In the genomic region with DNA sequence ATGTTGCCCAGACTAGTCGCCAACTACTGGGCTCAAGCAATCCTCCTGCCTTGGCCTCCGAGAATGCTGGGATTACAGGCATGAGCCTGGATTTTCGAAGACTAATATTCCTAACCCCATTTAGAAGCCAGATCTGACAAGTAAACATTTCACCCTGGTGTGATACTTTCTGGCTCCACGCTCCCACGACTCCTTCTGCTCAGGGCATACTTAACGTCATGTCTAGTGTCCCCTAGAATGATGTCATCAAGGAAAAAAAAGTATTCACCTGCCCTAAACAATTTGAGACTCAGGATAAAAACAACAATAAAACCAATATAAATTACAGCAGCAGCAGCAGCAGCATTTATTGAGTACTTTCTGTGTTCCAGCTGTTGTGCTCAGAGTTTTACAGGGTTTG, we compare ENCODE assay signal across 2 cellular contexts.
TF ChIP-seq lines count a peak whose summit lies in the region.

No MANE protein-coding gene starts in this region.

TF ChIP-seq in SK-N-SH, 30 proteins besides CTCF, POLR2A, EP300 and RAD21 (continued from another document):
- TF ChIP-seq, protein P1, sequence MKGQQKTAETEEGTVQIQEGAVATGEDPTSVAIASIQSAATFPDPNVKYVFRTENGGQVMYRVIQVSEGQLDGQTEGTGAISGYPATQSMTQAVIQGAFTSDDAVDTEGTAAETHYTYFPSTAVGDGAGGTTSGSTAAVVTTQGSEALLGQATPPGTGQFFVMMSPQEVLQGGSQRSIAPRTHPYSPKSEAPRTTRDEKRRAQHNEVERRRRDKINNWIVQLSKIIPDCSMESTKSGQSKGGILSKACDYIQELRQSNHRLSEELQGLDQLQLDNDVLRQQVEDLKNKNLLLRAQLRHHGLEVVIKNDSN (IDR thresholded peaks at IDR 0.05; ENCODE audit: borderline replicate concordance, low read depth): no peak
- TF ChIP-seq GABPA (IDR thresholded peaks at IDR 0.05; ENCODE audit: low read depth) (no peak), ELF1 (IDR thresholded peaks at IDR 0.05) (no peak), TAF1 (IDR thresholded peaks at IDR 0.05; ENCODE audit: borderline replicate concordance, low read depth, low read length) (no peak), SMC3 (IDR thresholded peaks at IDR 0.05; ENCODE audit: low read depth, low read length) (no peak), NFIC (IDR thresholded peaks at IDR 0.05; ENCODE audit: borderline replicate concordance) (no peak), CHD2 (IDR thresholded peaks at IDR 0.05; ENCODE audit: low read length, partially characterized antibody) (no peak), FOXJ3 (CRISPR knock-in tag; IDR thresholded peaks at IDR 0.05) (no peak), FOXM1 (IDR thresholded peaks at IDR 0.05; ENCODE audit: low read depth) (no peak), NRF1 (IDR thresholded peaks at IDR 0.05; ENCODE audit: low read depth, low read length) (no peak), RFX5 (IDR thresholded peaks at IDR 0.05; ENCODE audit: low read length) (no peak)
- TF ChIP-seq, protein P2, sequence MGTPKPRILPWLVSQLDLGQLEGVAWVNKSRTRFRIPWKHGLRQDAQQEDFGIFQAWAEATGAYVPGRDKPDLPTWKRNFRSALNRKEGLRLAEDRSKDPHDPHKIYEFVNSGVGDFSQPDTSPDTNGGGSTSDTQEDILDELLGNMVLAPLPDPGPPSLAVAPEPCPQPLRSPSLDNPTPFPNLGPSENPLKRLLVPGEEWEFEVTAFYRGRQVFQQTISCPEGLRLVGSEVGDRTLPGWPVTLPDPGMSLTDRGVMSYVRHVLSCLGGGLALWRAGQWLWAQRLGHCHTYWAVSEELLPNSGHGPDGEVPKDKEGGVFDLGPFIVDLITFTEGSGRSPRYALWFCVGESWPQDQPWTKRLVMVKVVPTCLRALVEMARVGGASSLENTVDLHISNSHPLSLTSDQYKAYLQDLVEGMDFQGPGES (IDR thresholded peaks at IDR 0.05; ENCODE audit: low read depth, low read length): no peak
- TF ChIP-seq, protein P3, sequence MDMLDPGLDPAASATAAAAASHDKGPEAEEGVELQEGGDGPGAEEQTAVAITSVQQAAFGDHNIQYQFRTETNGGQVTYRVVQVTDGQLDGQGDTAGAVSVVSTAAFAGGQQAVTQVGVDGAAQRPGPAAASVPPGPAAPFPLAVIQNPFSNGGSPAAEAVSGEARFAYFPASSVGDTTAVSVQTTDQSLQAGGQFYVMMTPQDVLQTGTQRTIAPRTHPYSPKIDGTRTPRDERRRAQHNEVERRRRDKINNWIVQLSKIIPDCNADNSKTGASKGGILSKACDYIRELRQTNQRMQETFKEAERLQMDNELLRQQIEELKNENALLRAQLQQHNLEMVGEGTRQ (IDR thresholded peaks at IDR 0.05; ENCODE audit: borderline replicate concordance, low read depth, low read length): no peak
- TF ChIP-seq, protein P4, sequence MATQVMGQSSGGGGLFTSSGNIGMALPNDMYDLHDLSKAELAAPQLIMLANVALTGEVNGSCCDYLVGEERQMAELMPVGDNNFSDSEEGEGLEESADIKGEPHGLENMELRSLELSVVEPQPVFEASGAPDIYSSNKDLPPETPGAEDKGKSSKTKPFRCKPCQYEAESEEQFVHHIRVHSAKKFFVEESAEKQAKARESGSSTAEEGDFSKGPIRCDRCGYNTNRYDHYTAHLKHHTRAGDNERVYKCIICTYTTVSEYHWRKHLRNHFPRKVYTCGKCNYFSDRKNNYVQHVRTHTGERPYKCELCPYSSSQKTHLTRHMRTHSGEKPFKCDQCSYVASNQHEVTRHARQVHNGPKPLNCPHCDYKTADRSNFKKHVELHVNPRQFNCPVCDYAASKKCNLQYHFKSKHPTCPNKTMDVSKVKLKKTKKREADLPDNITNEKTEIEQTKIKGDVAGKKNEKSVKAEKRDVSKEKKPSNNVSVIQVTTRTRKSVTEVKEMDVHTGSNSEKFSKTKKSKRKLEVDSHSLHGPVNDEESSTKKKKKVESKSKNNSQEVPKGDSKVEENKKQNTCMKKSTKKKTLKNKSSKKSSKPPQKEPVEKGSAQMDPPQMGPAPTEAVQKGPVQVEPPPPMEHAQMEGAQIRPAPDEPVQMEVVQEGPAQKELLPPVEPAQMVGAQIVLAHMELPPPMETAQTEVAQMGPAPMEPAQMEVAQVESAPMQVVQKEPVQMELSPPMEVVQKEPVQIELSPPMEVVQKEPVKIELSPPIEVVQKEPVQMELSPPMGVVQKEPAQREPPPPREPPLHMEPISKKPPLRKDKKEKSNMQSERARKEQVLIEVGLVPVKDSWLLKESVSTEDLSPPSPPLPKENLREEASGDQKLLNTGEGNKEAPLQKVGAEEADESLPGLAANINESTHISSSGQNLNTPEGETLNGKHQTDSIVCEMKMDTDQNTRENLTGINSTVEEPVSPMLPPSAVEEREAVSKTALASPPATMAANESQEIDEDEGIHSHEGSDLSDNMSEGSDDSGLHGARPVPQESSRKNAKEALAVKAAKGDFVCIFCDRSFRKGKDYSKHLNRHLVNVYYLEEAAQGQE (IDR thresholded peaks at IDR 0.05; ENCODE audit: low read depth, low read length): no peak

TF ChIP-seq in SK-N-SH treated with all-trans-retinoic acid at 6 μM for 48 hours, 23 proteins besides CTCF, POLR2A, EP300 and RAD21 (continued from another document):
- TF ChIP-seq, protein P5, sequence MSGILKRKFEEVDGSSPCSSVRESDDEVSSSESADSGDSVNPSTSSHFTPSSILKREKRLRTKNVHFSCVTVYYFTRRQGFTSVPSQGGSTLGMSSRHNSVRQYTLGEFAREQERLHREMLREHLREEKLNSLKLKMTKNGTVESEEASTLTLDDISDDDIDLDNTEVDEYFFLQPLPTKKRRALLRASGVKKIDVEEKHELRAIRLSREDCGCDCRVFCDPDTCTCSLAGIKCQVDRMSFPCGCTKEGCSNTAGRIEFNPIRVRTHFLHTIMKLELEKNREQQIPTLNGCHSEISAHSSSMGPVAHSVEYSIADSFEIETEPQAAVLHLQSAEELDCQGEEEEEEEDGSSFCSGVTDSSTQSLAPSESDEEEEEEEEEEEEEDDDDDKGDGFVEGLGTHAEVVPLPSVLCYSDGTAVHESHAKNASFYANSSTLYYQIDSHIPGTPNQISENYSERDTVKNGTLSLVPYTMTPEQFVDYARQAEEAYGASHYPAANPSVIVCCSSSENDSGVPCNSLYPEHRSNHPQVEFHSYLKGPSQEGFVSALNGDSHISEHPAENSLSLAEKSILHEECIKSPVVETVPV (CRISPR knock-in tag; IDR thresholded peaks at IDR 0.05): no peak
- TF ChIP-seq ZNF8 (CRISPR knock-in tag; IDR thresholded peaks at IDR 0.05): no peak
TF ChIP-seq in SK-N-SH treated with all-trans-retinoic acid at 6 μM for 48 hours: peak in this region for 0.
